ENCODE assay signal across 24 cellular contexts in genomic region chr18:80068571-80069272, GRCh38.
"Had no signal": no experiment of that assay in that cellular context is flagged by ENCODE, and none has a peak within 500 bp of the region (broad histone marks: within the 10 kb centered on the region; RNA-seq: fewer than 3 reads in every experiment).

No MANE protein-coding gene starts in this region.

- FAIRE-seq: frontal cortex, pancreas had no signal

- H3K9me3 ChIP-seq: breast epithelium, neutrophil, pancreas, psoas muscle, right atrium auricular region, stomach, suprapubic skin, tibial nerve had no signal

- H3K79me2 ChIP-seq: hepatocyte had no signal

- H3K4me1 ChIP-seq: breast epithelium, pancreas, psoas muscle, right atrium auricular region, stomach, tibial nerve had no signal

- H3K27me3 ChIP-seq: breast epithelium, hepatocyte, neutrophil, pancreas, right atrium auricular region, stomach, suprapubic skin, tibial nerve had no signal

- H3K36me3 ChIP-seq: breast epithelium, neutrophil, pancreas, right atrium auricular region, stomach, suprapubic skin had no signal

- H2AFZ ChIP-seq: hepatocyte had no signal

- DNase-seq: activated CD4-positive, alpha-beta T cell treated with anti-CD3 and anti-CD28 coated beads for 1 hour; activated CD4-positive, alpha-beta T cell treated with anti-CD3 and anti-CD28 coated beads, Interleukin-2, amount 50 U/mL, for 4 hours; activated naive CD4-positive, alpha-beta T cell treated with Interleukin-2 at 50 U/mL for 16 hours; activated naive CD8-positive, alpha-beta T cell treated with anti-CD3 and anti-CD28 coated beads for 36 hours; activated T-cell treated with anti-CD3 and anti-CD28 coated beads, Interleukin-2, amount 50 U/mL, for 48 hours; cerebellar nuclear complex; cortex of kidney; glutamatergic neuron; immature natural killer cell; left ventricle myocardium superior; mammary epithelial cell; pancreas; psoas muscle; stimulated activated CD4-positive, alpha-beta T cell treated with anti-CD3 and anti-CD28 coated beads, Interleukin-12 subunit alpha, Interleukin-12 subunit beta, amount 100 ng/mL, for 4 hours; stomach had no signal

- H3K4me2 ChIP-seq: hepatocyte had no signal

- H3K4me3 ChIP-seq: breast epithelium, hepatocyte, pancreas, psoas muscle, right atrium auricular region, stomach, suprapubic skin, tibial nerve had no signal

- ATAC-seq: left ventricle myocardium superior; natural killer cell treated with Interleukin-12 subunit alpha and Interleukin-12 subunit beta and Interleukin-15 and Interleukin-18, amount 100 ng/mL, for 72 hours; pancreas; psoas muscle had no signal

- H3K27ac ChIP-seq: breast epithelium, hepatocyte, neutrophil, pancreas, psoas muscle, right atrium auricular region, stomach, suprapubic skin, tibial nerve, VCaP had no signal
